Comparison of ENCODE assay signal across 24 cellular contexts in genomic region chr20:32078322-32078721, GRCh38. TPM values are rescaled to one million over a fixed set of nuclear protein-coding genes. Genes with fewer than 3 reads are reported as not detected.
DNase-seq lines count a peak whose midpoint lies in the region; ATAC-seq, FAIRE-seq and TF ChIP-seq lines count a peak whose summit lies in the region.
"Had no signal": no experiment of that assay in that cellular context is flagged by ENCODE, and none has a peak within 500 bp of the region (broad histone marks: within the 10 kb centered on the region; RNA-seq: fewer than 3 reads in every experiment).

No MANE protein-coding gene starts in this region.

- no peak overlapping the region for H2AK5ac ChIP-seq in H1 (ENCODE audit: low read depth, low read length)

- no TSS peak for BruUV-seq in HepG2 (replicated peaks; lab: Mats Ljungman, UMichigan)

- POLR2A ChIA-PET in HepG2 (lab: Yijun Ruan, JAX), result no interaction called here
- POLR2A ChIA-PET in H1 (lab: Charles Lee; ENCODE audit: partially characterized antibody), result interaction anchor here (0.6 kb wide), 1 partner anchor 14 kb away, joined by 3 read pairs; no protein-coding TSS in a partner anchor
- POLR2A ChIA-PET in SK-N-SH (lab: Yijun Ruan, JAX), result no interaction called here

- H2BK120ac ChIP-seq in H1 (replicated peaks; ENCODE audit: low read depth, low read length), result no peak overlapping the region

- peaks cover 12% of the 10 kb centered on the region for H3K4me1 ChIP-seq in HepG2 (ENCODE audit: insufficient read depth, low read length)
- H3K4me1 ChIP-seq in right lobe of liver, result no peaks in the 10 kb centered on the region
- H3K4me1 ChIP-seq in H1 (replicated peaks in 1 of 4; ENCODE audit: control insufficient read depth in 3 of 4, insufficient read depth in 4 of 4, low read length in 3 of 4), result peaks cover 0 to 3% (median under 1%) of the 10 kb centered on the region in 4 experiments; a peak in 4 of 7 replicates
- no peaks in the 10 kb centered on the region; a peak in 1 of 4 replicates for H3K4me1 ChIP-seq in SK-N-SH (ENCODE audit: control insufficient read depth in 1 of 2, insufficient read depth in 2 of 2, low read depth in 1 of 2, low read length in 1 of 2)
- H3K4me1 ChIP-seq: BE2C, HAP-1 had no signal

- DNase-seq in HepG2 (ENCODE audit: low spot score) (no peak), right lobe of liver (no peak), HL-60 (ENCODE audit: low read depth in 1 of 2, low spot score in 1 of 2) (no peak), H1 (ENCODE audit: low read depth in 1 of 2, low spot score in 2 of 2) (no peak), SK-N-SH (no peak)
- DNase-seq: ACHN; BE2C; Calu3; CD4-positive, alpha-beta T cell; CD8-positive, alpha-beta memory T cell; DMS53; DMS79 treated with DMSO at 0.1 percent for 48 hours; HFFc6 had no signal

- H2BK12ac ChIP-seq in H1 (ENCODE audit: low read depth, low read length), result no peak overlapping the region

- no peaks in the 10 kb centered on the region for H3K9me2 ChIP-seq in SK-N-SH

- H2BK15ac ChIP-seq in H1 (ENCODE audit: low read length), result no peak overlapping the region

- no peaks in the 10 kb centered on the region for H3K79me1 ChIP-seq in H1 (ENCODE audit: low read depth, low read length)

- H3K56ac ChIP-seq in H1 (replicated peaks; ENCODE audit: insufficient read length, low read depth, low read length), result no peak overlapping the region

- H3K14ac ChIP-seq in H1 (ENCODE audit: insufficient read length), result no peak overlapping the region

- no peak overlapping the region for H2BK20ac ChIP-seq in H1 (ENCODE audit: low read length)

- no peak overlapping the region for H4K5ac ChIP-seq in H1 (ENCODE audit: insufficient read length, low read depth, low read length)

- in situ Hi-C loops in HepG2 (cut with HindIII; ENCODE audit: extremely low pct_ligation_motif_present, low pct_unique_long_range_greater_than_20kb), result no loop called here

- H3F3A ChIP-seq in SK-N-SH (replicated peaks; ENCODE audit: insufficient read depth), result no peaks in the 10 kb centered on the region

- intact Hi-C loops in HepG2 (cut with micrococcal nuclease; ENCODE audit: unreplicated experiment) (no loop called here), right lobe of liver (cut with DNase I) (no loop called here)

- H3K79me2 ChIP-seq in HepG2 (ENCODE audit: insufficient read depth, low read length), result no peaks in the 10 kb centered on the region
- no peaks in the 10 kb centered on the region for H3K79me2 ChIP-seq in H1 (ENCODE audit: control insufficient read depth in 1 of 2, insufficient read depth in 2 of 2, low read length in 2 of 2)
- H3K79me2 ChIP-seq in SK-N-SH (ENCODE audit: insufficient read depth), result no peaks in the 10 kb centered on the region

- H3K4me2 ChIP-seq in HepG2 (ENCODE audit: low read depth, low read length), result no peak overlapping the region
- no peak overlapping the region for H3K4me2 ChIP-seq in H1 (ENCODE audit: insufficient read depth in 1 of 2, low read depth in 2 of 2, low read length in 2 of 2)
- no peak overlapping the region for H3K4me2 ChIP-seq in SK-N-SH
- H3K4me2 ChIP-seq: GM23338 had no signal

- CTCF ChIA-PET in HepG2 (lab: Yijun Ruan, JAX; ENCODE audit: low intra/inter-chr PET ratio, low total read pairs), result no interaction called here
- CTCF ChIA-PET in H1 (lab: Charles Lee; ENCODE audit: partially characterized antibody), result interaction anchor here (0.7 to 2.6 kb wide), 6 partner anchors 13 to 558 kb away, joined by 3 to 8 read pairs (median 4); no protein-coding TSS in a partner anchor
- CTCF ChIA-PET in SK-N-SH (lab: Yijun Ruan, JAX), result interaction anchor here (0.6 to 1.2 kb wide), 2 partner anchors 10 to 19 kb away, joined by 3 to 4 read pairs; no protein-coding TSS in a partner anchor

- H3K4me3 ChIP-seq in HepG2 (replicated peaks in 1 of 3; ENCODE audit: insufficient read depth in 1 of 3, low read depth in 2 of 3, low read length in 3 of 3), result no peak overlapping the region
- no peak overlapping the region for H3K4me3 ChIP-seq in right lobe of liver
- H3K4me3 ChIP-seq in HL-60 (replicated peaks; ENCODE audit: insufficient read depth, low read length), result no peak overlapping the region
- H3K4me3 ChIP-seq in H1 (ENCODE audit: extremely low read depth in 1 of 4, insufficient read depth in 2 of 4, low read depth in 3 of 4, low read length in 4 of 4), result no peak overlapping the region
- no peak overlapping the region for H3K4me3 ChIP-seq in SK-N-SH (ENCODE audit: low read depth in 2 of 2, low read length in 1 of 2)
- H3K4me3 ChIP-seq: GM23338, HAP-1 had no signal

- ATAC-seq in HepG2, result no peak
- no peak for ATAC-seq in right lobe of liver
- ATAC-seq in HG02588 (IDR thresholded peaks at IDR 0.05; ENCODE audit: unreplicated experiment), result no peak
- no peak for ATAC-seq in HG02623 (IDR thresholded peaks at IDR 0.05; ENCODE audit: unreplicated experiment)
- ATAC-seq: GM23338 had no signal

- TF ChIP-seq POLR2A in HepG2 (IDR thresholded peaks at IDR 0.05; ENCODE audit: insufficient read depth in 1 of 2, low read depth in 2 of 2, low read length in 2 of 2) (no peak), right lobe of liver (IDR thresholded peaks at IDR 0.05) (no peak), H1 (IDR thresholded peaks at IDR 0.05; ENCODE audit: control extremely low read depth in 1 of 2, low read depth in 2 of 2, low read length in 2 of 2) (no peak)

- H2BK5ac ChIP-seq in H1 (ENCODE audit: low read depth, low read length), result no peak overlapping the region

- FAIRE-seq in HepG2 (lab: Jason Lieb, UNC) (no peak), H1 (lab: Jason Lieb, UNC) (no peak)
- FAIRE-seq: A204.1, GM12891, GM18507, H54 had no signal

- H3K9me3 ChIP-seq in HepG2 (ENCODE audit: low read length), result no peaks in the 10 kb centered on the region
- no peaks in the 10 kb centered on the region for H3K9me3 ChIP-seq in right lobe of liver
- H3K9me3 ChIP-seq in H1 (ENCODE audit: insufficient read depth in 2 of 2, low read depth in 1 of 2, low read length in 1 of 2), result no peaks in the 10 kb centered on the region
- no peaks in the 10 kb centered on the region for H3K9me3 ChIP-seq in SK-N-SH
- H3K9me3 ChIP-seq: BE2C, HAP-1 had no signal

- 81% methylated on average over 5 of the region's 5 CpGs for WGBS in HepG2 (ENCODE audit: low lambda C conversion rate)
- 75% methylated on average over 5 of the region's 5 CpGs for WGBS in right lobe of liver (ENCODE audit: insufficient coverage, low coverage, low lambda C conversion rate, missing lambda C conversion rate)
- WGBS in H1 (ENCODE audit: extremely low coverage in 1 of 2, insufficient coverage in 1 of 2, insufficient read length in 1 of 2, insufficient replicate concordance in 2 of 2, low coverage in 1 of 2, low lambda C conversion rate in 2 of 2, missing lambda C conversion rate in 1 of 2), 2 experiments, result 73% methylated on average over 5 of the region's 5 CpGs; no CpG with 5 or more reads in 1 of the 2 experiments
- 88% methylated on average over 5 of the region's 5 CpGs for WGBS in SK-N-SH (ENCODE audit: low lambda C conversion rate)

- no peak overlapping the region for H3K27ac ChIP-seq in HepG2 (ENCODE audit: extremely low read length, insufficient read depth, low read length)
- no peak overlapping the region for H3K27ac ChIP-seq in right lobe of liver
- H3K27ac ChIP-seq in HL-60 (replicated peaks), result peak overlapping the region; percentile 66
- no peak overlapping the region for H3K27ac ChIP-seq in H1 (ENCODE audit: low read depth, low read length)
- no peak overlapping the region for H3K27ac ChIP-seq in SK-N-SH (ENCODE audit: low read depth in 2 of 2, low read length in 1 of 2)
- H3K27ac ChIP-seq: 22Rv1, C4-2B had no signal

- no peak for TF ChIP-seq CTCF in HepG2 (CRISPR knock-in tag; IDR thresholded peaks at IDR 0.05)
- TF ChIP-seq CTCF in right lobe of liver (IDR thresholded peaks at IDR 0.05), result no peak
- TF ChIP-seq CTCF in HL-60 (IDR thresholded peaks at IDR 0.05; ENCODE audit: insufficient read depth, low read length), result no peak
- no peak for TF ChIP-seq CTCF in H1 (IDR thresholded peaks at IDR 0.05; ENCODE audit: control extremely low read depth in 1 of 3, insufficient read depth in 1 of 3, low read depth in 1 of 3, low read length in 3 of 3)
- no peak for TF ChIP-seq CTCF in SK-N-SH (IDR thresholded peaks at IDR 0.05)

- H3K23me2 ChIP-seq in H1 (ENCODE audit: low read depth, low read length), result no peaks in the 10 kb centered on the region

- H3K9ac ChIP-seq in HepG2 (ENCODE audit: insufficient read depth, low read depth, low read length) (no peak overlapping the region), H1 (replicated peaks in 1 of 4; ENCODE audit: extremely low read depth in 1 of 4, low read depth in 3 of 4, low read length in 3 of 4) (no peak overlapping the region), SK-N-SH (no peak overlapping the region)

- no peak overlapping the region for H4K91ac ChIP-seq in H1 (replicated peaks; ENCODE audit: insufficient read length, low read length)

- H3K4ac ChIP-seq in H1 (replicated peaks; ENCODE audit: insufficient read length, low read depth, low read length), result no peak overlapping the region

- TF ChIP-seq RAD21 in HepG2 (CRISPR knock-in tag; IDR thresholded peaks at IDR 0.05) (no peak), H1 (IDR thresholded peaks at IDR 0.05 in 1 of 2, conservative IDR thresholded peaks at IDR 0.05 in 1 of 2; ENCODE audit: low read depth in 2 of 2, low read length in 2 of 2) (no peak), SK-N-SH (IDR thresholded peaks at IDR 0.05; ENCODE audit: low read length) (no peak)

- no peak overlapping the region for H4K8ac ChIP-seq in H1 (ENCODE audit: extremely low read depth, insufficient read depth, low read length)

- TF ChIP-seq EP300 in HepG2 (IDR thresholded peaks at IDR 0.05; ENCODE audit: low read depth in 2 of 2, low read length in 2 of 2) (no peak), HepG2 (CRISPR knock-in tag; IDR thresholded peaks at IDR 0.05; ENCODE audit: borderline replicate concordance) (no peak), H1 (IDR thresholded peaks at IDR 0.05; ENCODE audit: borderline replicate concordance in 1 of 2, low read depth in 2 of 2, low read length in 2 of 2) (no peak), SK-N-SH (IDR thresholded peaks at IDR 0.05; ENCODE audit: borderline replicate concordance in 1 of 2, low read depth in 1 of 2, low read length in 1 of 2) (no peak)

- no peak overlapping the region for H3K23ac ChIP-seq in H1 (ENCODE audit: insufficient read length)

- H2AFZ ChIP-seq in HepG2 (ENCODE audit: low read length), result no peak overlapping the region
- H2AFZ ChIP-seq in H1 (ENCODE audit: low read length), result no peak overlapping the region
- no peak overlapping the region for H2AFZ ChIP-seq in SK-N-SH (ENCODE audit: low read depth)

- H4K20me1 ChIP-seq in HepG2 (ENCODE audit: insufficient read depth, low read length) (no peaks in the 10 kb centered on the region), H1 (replicated peaks in 1 of 2; ENCODE audit: control insufficient read depth in 1 of 2, insufficient read depth in 2 of 2, low read length in 2 of 2) (no peaks in the 10 kb centered on the region), SK-N-SH (ENCODE audit: insufficient read depth) (no peaks in the 10 kb centered on the region)

- H3K18ac ChIP-seq in H1 (ENCODE audit: extremely low read depth, low read length), result no peak overlapping the region

- H3K27me3 ChIP-seq in HepG2 (ENCODE audit: control insufficient read depth in 1 of 2, insufficient read depth in 2 of 2, low read length in 2 of 2) (peaks cover 4 to 49% of the 10 kb centered on the region in 2 experiments; a peak in 4 of 5 replicates), right lobe of liver (no peaks in the 10 kb centered on the region), HL-60 (ENCODE audit: insufficient read depth, poor library complexity, severe bottlenecking) (no peaks in the 10 kb centered on the region), H1 (replicated peaks in 1 of 4; ENCODE audit: control insufficient read depth in 3 of 4, extremely low read depth in 1 of 4, insufficient read depth in 3 of 4, low read length in 3 of 4) (no peaks in the 10 kb centered on the region), SK-N-SH (ENCODE audit: insufficient read depth) (peaks cover 5% of the 10 kb centered on the region)

- H3K36me3 ChIP-seq in HepG2 (replicated peaks in 1 of 2; ENCODE audit: control insufficient read depth in 1 of 2, insufficient read depth in 2 of 2, low read length in 2 of 2) (no peaks in the 10 kb centered on the region), right lobe of liver (no peaks in the 10 kb centered on the region), H1 (ENCODE audit: control insufficient read depth in 2 of 4, insufficient read depth in 4 of 4, low read length in 3 of 4) (no peaks in the 10 kb centered on the region), SK-N-SH (replicated peaks in 1 of 2; ENCODE audit: control insufficient read depth in 1 of 2, insufficient read depth in 2 of 2, low read length in 1 of 2) (no peaks in the 10 kb centered on the region)
- H3K36me3 ChIP-seq: BE2C, HAP-1 had no signal

RNA-seq across cellular contexts. Expression of gene HCK, which starts 26.3 kb away (rescaled TPM):
- total RNA-seq in HepG2 (2016; rRNA removed; fragmentation: Illumina TruSeq; extraction: Trizol) (not detected in 2 replicates), right lobe of liver (10 to 100 TPM in 1 of 6 experiments, 1 to 10 TPM in 5; 2.9 to 17.1 (median 5.6) TPM)
- not detected in 2 replicates for total RNA-seq in HepG2 (2016; cell fraction: cytosol; rRNA removed; fragmentation: Illumina TruSeq; extraction: Trizol; ENCODE audit: low read depth)
- total RNA-seq in HepG2 (2016; cell fraction: insoluble cytoplasmic fraction; rRNA removed; fragmentation: Illumina TruSeq; extraction: Trizol), result not detected in 2 replicates
- not detected in 2 replicates for total RNA-seq in HepG2 (2016; cell fraction: membrane; rRNA removed; fragmentation: Illumina TruSeq; extraction: Trizol)
- total RNA-seq in HepG2 (2016; cell fraction: nucleus; rRNA removed; fragmentation: Illumina TruSeq; extraction: Trizol), result not detected in 2 replicates
- polyA plus RNA-seq in HepG2 (2011; rRNA removed) (0.04 and 0.10 TPM in 2 replicates), H1 (2011; rRNA removed) (4.3 and 4.4 TPM in 2 replicates), SK-N-SH (2012; rRNA removed) (not detected in 2 replicates)
- polyA plus RNA-seq in HepG2 (2011; cell fraction: cytosol; rRNA removed), result 0.05 TPM in 1 of 2 replicates, not detected in the other
- polyA plus RNA-seq in HepG2 (2011; cell fraction: nucleus; rRNA removed), result 0.06 TPM in 1 of 2 replicates, not detected in the other
- not detected in 2 replicates for polyA plus RNA-seq in HepG2 (2012)
- polyA plus RNA-seq in HepG2 (2016; cell fraction: cytosol; fragmentation: Illumina TruSeq; extraction: Trizol; ENCODE audit: low read depth), result not detected in 2 replicates
- not detected in 2 replicates for polyA plus RNA-seq in HepG2 (2016; cell fraction: insoluble cytoplasmic fraction; fragmentation: Illumina TruSeq; extraction: Trizol; ENCODE audit: low read depth)
- polyA plus RNA-seq in HepG2 (2016; cell fraction: membrane; fragmentation: Illumina TruSeq; extraction: Trizol; ENCODE audit: low read depth), result not detected in 2 replicates
- polyA plus RNA-seq in HepG2 (2016; cell fraction: nucleus; fragmentation: Illumina TruSeq; extraction: Trizol; ENCODE audit: insufficient read depth, low read depth), result not detected in 2 replicates
- polyA minus RNA-seq in HepG2 (2011; rRNA and poly(A)+ RNA removed; ENCODE audit: low replicate concordance), result not detected in 2 replicates
- not detected in 2 replicates for polyA minus RNA-seq in HepG2 (2011; cell fraction: cytosol; rRNA and poly(A)+ RNA removed)
- polyA minus RNA-seq in HepG2 (2011; cell fraction: nucleus; rRNA and poly(A)+ RNA removed), result not detected in 2 replicates
- 0.37 and 0.82 TPM in 2 replicates for total RNA-seq in H1 (2021; fragmentation: NEBNext Ultra II Directional; extraction: Animal tissue kit (Norgen Biotek cat#: 25700))
- polyA plus RNA-seq in H1 (2011; cell fraction: cytosol; rRNA removed), result 4.6 TPM
- polyA plus RNA-seq in H1 (2011; cell fraction: nucleus; rRNA removed), result 4.5 TPM
- 3.0 to 5.6 TPM (median 4.3 TPM) in 4 replicates for polyA plus RNA-seq in H1 (2012, experiment 1 of 2)
- polyA plus RNA-seq in H1 (2012, experiment 2 of 2), result 3.6 TPM
- 0.30 TPM for polyA plus RNA-seq in H1 (2013, experiment 1 of 2)
- 0.37 TPM for polyA plus RNA-seq in H1 (2013, experiment 2 of 2)
- polyA minus RNA-seq in H1 (2011; rRNA and poly(A)+ RNA removed), result 3.5 and 4.4 TPM in 2 replicates
- polyA minus RNA-seq in H1 (2011; cell fraction: cytosol; rRNA and poly(A)+ RNA removed), result 2.6 TPM
- 1.6 TPM for polyA minus RNA-seq in H1 (2011; cell fraction: nucleus; rRNA and poly(A)+ RNA removed)
- not detected in 2 replicates for polyA plus RNA-seq in SK-N-SH (2012; cell fraction: cytosol; rRNA removed)
- polyA plus RNA-seq in SK-N-SH (2012; cell fraction: nucleus; rRNA removed), result not detected in 2 replicates
- total RNA-seq: Calu3, Daoy, HFFc6 had no signal
- polyA plus RNA-seq: CD8-positive, alpha-beta memory T cell; GM23338 had no signal

RNA-seq across cellular contexts. Expression of gene TM9SF4, which starts 31.2 kb away (rescaled TPM):
- total RNA-seq in HepG2 (2016; rRNA removed; fragmentation: Illumina TruSeq; extraction: Trizol) (30.3 and 53.5 TPM in 2 replicates), right lobe of liver (10 to 100 TPM; 26.9 to 33.9 (median 30.5) TPM)
- 8.9 and 10.2 TPM in 2 replicates for total RNA-seq in HepG2 (2016; cell fraction: cytosol; rRNA removed; fragmentation: Illumina TruSeq; extraction: Trizol; ENCODE audit: low read depth)
- 26.6 and 52.8 TPM in 2 replicates for total RNA-seq in HepG2 (2016; cell fraction: insoluble cytoplasmic fraction; rRNA removed; fragmentation: Illumina TruSeq; extraction: Trizol)
- total RNA-seq in HepG2 (2016; cell fraction: membrane; rRNA removed; fragmentation: Illumina TruSeq; extraction: Trizol), result 16.3 and 19.5 TPM in 2 replicates
- 67.0 and 79.9 TPM in 2 replicates for total RNA-seq in HepG2 (2016; cell fraction: nucleus; rRNA removed; fragmentation: Illumina TruSeq; extraction: Trizol)
- polyA plus RNA-seq in HepG2 (2011; rRNA removed) (171 and 183 TPM in 2 replicates), H1 (2011; rRNA removed) (68.7 and 72.0 TPM in 2 replicates), SK-N-SH (2012; rRNA removed) (61.0 and 67.8 TPM in 2 replicates)
- polyA plus RNA-seq in HepG2 (2011; cell fraction: cytosol; rRNA removed), result 137 and 141 TPM in 2 replicates
- 138 and 162 TPM in 2 replicates for polyA plus RNA-seq in HepG2 (2011; cell fraction: nucleus; rRNA removed)
- 93.4 and 96.8 TPM in 2 replicates for polyA plus RNA-seq in HepG2 (2012)
- 5.9 and 6.7 TPM in 2 replicates for polyA plus RNA-seq in HepG2 (2016; cell fraction: cytosol; fragmentation: Illumina TruSeq; extraction: Trizol; ENCODE audit: low read depth)
- 27.2 and 35.4 TPM in 2 replicates for polyA plus RNA-seq in HepG2 (2016; cell fraction: insoluble cytoplasmic fraction; fragmentation: Illumina TruSeq; extraction: Trizol; ENCODE audit: low read depth)
- polyA plus RNA-seq in HepG2 (2016; cell fraction: membrane; fragmentation: Illumina TruSeq; extraction: Trizol; ENCODE audit: low read depth), result 15.5 and 17.0 TPM in 2 replicates
- polyA plus RNA-seq in HepG2 (2016; cell fraction: nucleus; fragmentation: Illumina TruSeq; extraction: Trizol; ENCODE audit: insufficient read depth, low read depth), result 134 and 135 TPM in 2 replicates
- polyA minus RNA-seq in HepG2 (2011; rRNA and poly(A)+ RNA removed; ENCODE audit: low replicate concordance), result 107 and 349 TPM in 2 replicates
- 135 and 159 TPM in 2 replicates for polyA minus RNA-seq in HepG2 (2011; cell fraction: cytosol; rRNA and poly(A)+ RNA removed)
- 88.2 and 109 TPM in 2 replicates for polyA minus RNA-seq in HepG2 (2011; cell fraction: nucleus; rRNA and poly(A)+ RNA removed)
- total RNA-seq in H1 (2021; fragmentation: NEBNext Ultra II Directional; extraction: Animal tissue kit (Norgen Biotek cat#: 25700)), result 38.4 and 40.5 TPM in 2 replicates
- polyA plus RNA-seq in H1 (2011; cell fraction: cytosol; rRNA removed), result 63.3 TPM
- 96.5 TPM for polyA plus RNA-seq in H1 (2011; cell fraction: nucleus; rRNA removed)
- polyA plus RNA-seq in H1 (2012, experiment 1 of 2), result 51.4 to 59.5 TPM (median 54.3 TPM) in 4 replicates
- polyA plus RNA-seq in H1 (2012, experiment 2 of 2), result 40.2 TPM
- polyA plus RNA-seq in H1 (2013, experiment 1 of 2), result 80.9 TPM
- polyA plus RNA-seq in H1 (2013, experiment 2 of 2), result 72.3 TPM
- 102 and 111 TPM in 2 replicates for polyA minus RNA-seq in H1 (2011; rRNA and poly(A)+ RNA removed)
- 55.7 TPM for polyA minus RNA-seq in H1 (2011; cell fraction: cytosol; rRNA and poly(A)+ RNA removed)
- 83.1 TPM for polyA minus RNA-seq in H1 (2011; cell fraction: nucleus; rRNA and poly(A)+ RNA removed)
- 40.5 and 43.7 TPM in 2 replicates for polyA plus RNA-seq in SK-N-SH (2012; cell fraction: cytosol; rRNA removed)
- 69.3 and 83.9 TPM in 2 replicates for polyA plus RNA-seq in SK-N-SH (2012; cell fraction: nucleus; rRNA removed)

Comparison
In these comparisons a context has a peak if more than half of its experiments do, and no peak if none do; other contexts are left out.
1. Of the 41 proteins assayed by ChIP-seq in both HepG2 and H1: peak only in HepG2: none; only in H1: KDM1A; in both: none; in neither: 40.